ENCODE assay signal across 1 cellular context in the genomic region with DNA sequence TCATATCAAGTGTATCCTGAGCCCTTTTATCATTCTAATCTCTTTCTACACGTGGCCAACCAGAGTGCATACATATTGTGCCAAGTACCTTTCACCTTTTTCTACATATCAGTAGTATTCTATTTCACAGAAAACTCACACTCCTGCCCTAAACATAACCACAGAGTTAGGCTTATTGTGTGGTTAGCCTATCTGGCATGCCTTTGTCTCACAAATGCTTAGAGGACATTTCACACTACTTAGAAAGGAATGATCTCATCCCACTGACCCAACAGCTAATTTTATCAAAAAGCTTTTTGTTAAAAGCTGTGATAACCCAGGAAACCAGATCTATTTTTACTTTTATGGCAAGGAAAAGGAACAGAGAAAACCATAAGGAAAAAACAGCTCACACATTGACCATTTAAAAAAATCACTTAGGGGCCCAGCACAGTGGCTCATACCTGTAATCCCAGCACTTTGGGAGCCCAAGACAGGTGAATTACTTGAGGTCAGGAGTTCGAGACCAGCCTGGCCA.
A peak's percentile ranks its signal among the peaks of the same experiment; 100 is the strongest.
TF ChIP-seq lines count a peak whose summit lies in the region.

No MANE protein-coding gene starts in this region.

TF ChIP-seq in GM12878, 131 proteins besides CTCF, POLR2A, EP300 and RAD21 (continued from another document and continues in another):
- TF ChIP-seq DPF2 (IDR thresholded peaks at IDR 0.05): peak; percentile 60; the same call in 1 of the 2 replicates
- TF ChIP-seq SUPT20H (IDR thresholded peaks at IDR 0.05; ENCODE audit: borderline replicate concordance, control insufficient read depth, low read depth, low read length): no peak
- no peak; the same call in 1 of the 2 replicates for TF ChIP-seq EED (IDR thresholded peaks at IDR 0.05; ENCODE audit: low read depth)
- no peak for TF ChIP-seq ZNF622 (IDR thresholded peaks at IDR 0.05)
- no peak for TF ChIP-seq RCOR1 (conservative IDR thresholded peaks at IDR 0.05; ENCODE audit: low read depth, low read length)
- TF ChIP-seq CREM (IDR thresholded peaks at IDR 0.05; ENCODE audit: low read depth): no peak
- TF ChIP-seq, protein P1, sequence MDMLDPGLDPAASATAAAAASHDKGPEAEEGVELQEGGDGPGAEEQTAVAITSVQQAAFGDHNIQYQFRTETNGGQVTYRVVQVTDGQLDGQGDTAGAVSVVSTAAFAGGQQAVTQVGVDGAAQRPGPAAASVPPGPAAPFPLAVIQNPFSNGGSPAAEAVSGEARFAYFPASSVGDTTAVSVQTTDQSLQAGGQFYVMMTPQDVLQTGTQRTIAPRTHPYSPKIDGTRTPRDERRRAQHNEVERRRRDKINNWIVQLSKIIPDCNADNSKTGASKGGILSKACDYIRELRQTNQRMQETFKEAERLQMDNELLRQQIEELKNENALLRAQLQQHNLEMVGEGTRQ (IDR thresholded peaks at IDR 0.05; ENCODE audit: borderline replicate concordance, low read depth, low read length): no peak
- TF ChIP-seq, protein P2, sequence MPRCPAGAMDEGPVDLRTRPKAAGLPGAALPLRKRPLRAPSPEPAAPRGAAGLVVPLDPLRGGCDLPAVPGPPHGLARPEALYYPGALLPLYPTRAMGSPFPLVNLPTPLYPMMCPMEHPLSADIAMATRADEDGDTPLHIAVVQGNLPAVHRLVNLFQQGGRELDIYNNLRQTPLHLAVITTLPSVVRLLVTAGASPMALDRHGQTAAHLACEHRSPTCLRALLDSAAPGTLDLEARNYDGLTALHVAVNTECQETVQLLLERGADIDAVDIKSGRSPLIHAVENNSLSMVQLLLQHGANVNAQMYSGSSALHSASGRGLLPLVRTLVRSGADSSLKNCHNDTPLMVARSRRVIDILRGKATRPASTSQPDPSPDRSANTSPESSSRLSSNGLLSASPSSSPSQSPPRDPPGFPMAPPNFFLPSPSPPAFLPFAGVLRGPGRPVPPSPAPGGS (IDR thresholded peaks at IDR 0.05; ENCODE audit: borderline replicate concordance, insufficient read depth, low read depth, low read length, poor library complexity, severe bottlenecking): no peak
- TF ChIP-seq CREB1 (IDR thresholded peaks at IDR 0.05; ENCODE audit: low read depth): no peak
- peak in 1 of 2 experiments; percentile 47; a peak in 1 of 4 replicates for TF ChIP-seq BHLHE40 (IDR thresholded peaks at IDR 0.05; ENCODE audit: borderline replicate concordance in 1 of 2, low read depth in 2 of 2, low read length in 1 of 2)
- TF ChIP-seq SMAD1 (IDR thresholded peaks at IDR 0.05; ENCODE audit: low read depth, partially characterized antibody): peak; percentile 19
- TF ChIP-seq WRNIP1 (IDR thresholded peaks at IDR 0.05; ENCODE audit: borderline replicate concordance, low read depth, low read length): no peak
- no peak for TF ChIP-seq ZNF274 (IDR thresholded peaks at IDR 0.05; ENCODE audit: insufficient read depth, insufficient read length)
- TF ChIP-seq NR2C2 (IDR thresholded peaks at IDR 0.05; ENCODE audit: borderline replicate concordance, control insufficient read depth, insufficient read length, low read depth): no peak
- TF ChIP-seq, protein P3, sequence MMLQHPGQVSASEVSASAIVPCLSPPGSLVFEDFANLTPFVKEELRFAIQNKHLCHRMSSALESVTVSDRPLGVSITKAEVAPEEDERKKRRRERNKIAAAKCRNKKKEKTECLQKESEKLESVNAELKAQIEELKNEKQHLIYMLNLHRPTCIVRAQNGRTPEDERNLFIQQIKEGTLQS (IDR thresholded peaks at IDR 0.05; ENCODE audit: borderline replicate concordance, extremely low read depth, low read depth, low read length): no peak
- TF ChIP-seq ASH2L (IDR thresholded peaks at IDR 0.05; ENCODE audit: borderline replicate concordance, low read depth): no peak
- TF ChIP-seq POLR2AphosphoS5 (IDR thresholded peaks at IDR 0.05; ENCODE audit: low read length): no peak
- TF ChIP-seq ATF7 (IDR thresholded peaks at IDR 0.05; ENCODE audit: low read depth): peak; percentile 91
- TF ChIP-seq IKZF1 (conservative IDR thresholded peaks at IDR 0.05): peak; percentile 89
- TF ChIP-seq, protein P4, sequence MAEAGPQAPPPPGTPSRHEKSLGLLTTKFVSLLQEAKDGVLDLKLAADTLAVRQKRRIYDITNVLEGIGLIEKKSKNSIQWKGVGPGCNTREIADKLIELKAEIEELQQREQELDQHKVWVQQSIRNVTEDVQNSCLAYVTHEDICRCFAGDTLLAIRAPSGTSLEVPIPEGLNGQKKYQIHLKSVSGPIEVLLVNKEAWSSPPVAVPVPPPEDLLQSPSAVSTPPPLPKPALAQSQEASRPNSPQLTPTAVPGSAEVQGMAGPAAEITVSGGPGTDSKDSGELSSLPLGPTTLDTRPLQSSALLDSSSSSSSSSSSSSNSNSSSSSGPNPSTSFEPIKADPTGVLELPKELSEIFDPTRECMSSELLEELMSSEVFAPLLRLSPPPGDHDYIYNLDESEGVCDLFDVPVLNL (IDR thresholded peaks at IDR 0.05; ENCODE audit: low read depth, low read length): no peak
- no peak for TF ChIP-seq STAT1 (conservative IDR thresholded peaks at IDR 0.05)
- no peak for TF ChIP-seq ZZZ3 (IDR thresholded peaks at IDR 0.05; ENCODE audit: control insufficient read depth, insufficient read length, low read depth)
- TF ChIP-seq, protein P5, sequence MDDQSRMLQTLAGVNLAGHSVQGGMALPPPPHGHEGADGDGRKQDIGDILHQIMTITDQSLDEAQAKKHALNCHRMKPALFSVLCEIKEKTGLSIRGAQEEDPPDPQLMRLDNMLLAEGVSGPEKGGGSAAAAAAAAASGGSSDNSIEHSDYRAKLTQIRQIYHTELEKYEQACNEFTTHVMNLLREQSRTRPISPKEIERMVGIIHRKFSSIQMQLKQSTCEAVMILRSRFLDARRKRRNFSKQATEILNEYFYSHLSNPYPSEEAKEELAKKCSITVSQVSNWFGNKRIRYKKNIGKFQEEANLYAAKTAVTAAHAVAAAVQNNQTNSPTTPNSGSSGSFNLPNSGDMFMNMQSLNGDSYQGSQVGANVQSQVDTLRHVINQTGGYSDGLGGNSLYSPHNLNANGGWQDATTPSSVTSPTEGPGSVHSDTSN (IDR thresholded peaks at IDR 0.05; ENCODE audit: insufficient replicate concordance, low read depth, low read length): no peak
- no peak for TF ChIP-seq POLR2AphosphoS2 (IDR thresholded peaks at IDR 0.05; ENCODE audit: low read depth, low read length)
- TF ChIP-seq, protein P6, sequence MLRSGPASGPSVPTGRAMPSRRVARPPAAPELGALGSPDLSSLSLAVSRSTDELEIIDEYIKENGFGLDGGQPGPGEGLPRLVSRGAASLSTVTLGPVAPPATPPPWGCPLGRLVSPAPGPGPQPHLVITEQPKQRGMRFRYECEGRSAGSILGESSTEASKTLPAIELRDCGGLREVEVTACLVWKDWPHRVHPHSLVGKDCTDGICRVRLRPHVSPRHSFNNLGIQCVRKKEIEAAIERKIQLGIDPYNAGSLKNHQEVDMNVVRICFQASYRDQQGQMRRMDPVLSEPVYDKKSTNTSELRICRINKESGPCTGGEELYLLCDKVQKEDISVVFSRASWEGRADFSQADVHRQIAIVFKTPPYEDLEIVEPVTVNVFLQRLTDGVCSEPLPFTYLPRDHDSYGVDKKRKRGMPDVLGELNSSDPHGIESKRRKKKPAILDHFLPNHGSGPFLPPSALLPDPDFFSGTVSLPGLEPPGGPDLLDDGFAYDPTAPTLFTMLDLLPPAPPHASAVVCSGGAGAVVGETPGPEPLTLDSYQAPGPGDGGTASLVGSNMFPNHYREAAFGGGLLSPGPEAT (IDR thresholded peaks at IDR 0.05; ENCODE audit: low read depth): peak; percentile 74; the same call in 1 of the 2 replicates
- no peak for TF ChIP-seq RB1 (IDR thresholded peaks at IDR 0.05; ENCODE audit: borderline replicate concordance)
- peak; percentile 7; the same call in 1 of the 2 replicates for TF ChIP-seq JUNB (IDR thresholded peaks at IDR 0.05)
- no peak for TF ChIP-seq TBL1XR1 (IDR thresholded peaks at IDR 0.05; ENCODE audit: low read depth, low read length)
- TF ChIP-seq, protein P7, sequence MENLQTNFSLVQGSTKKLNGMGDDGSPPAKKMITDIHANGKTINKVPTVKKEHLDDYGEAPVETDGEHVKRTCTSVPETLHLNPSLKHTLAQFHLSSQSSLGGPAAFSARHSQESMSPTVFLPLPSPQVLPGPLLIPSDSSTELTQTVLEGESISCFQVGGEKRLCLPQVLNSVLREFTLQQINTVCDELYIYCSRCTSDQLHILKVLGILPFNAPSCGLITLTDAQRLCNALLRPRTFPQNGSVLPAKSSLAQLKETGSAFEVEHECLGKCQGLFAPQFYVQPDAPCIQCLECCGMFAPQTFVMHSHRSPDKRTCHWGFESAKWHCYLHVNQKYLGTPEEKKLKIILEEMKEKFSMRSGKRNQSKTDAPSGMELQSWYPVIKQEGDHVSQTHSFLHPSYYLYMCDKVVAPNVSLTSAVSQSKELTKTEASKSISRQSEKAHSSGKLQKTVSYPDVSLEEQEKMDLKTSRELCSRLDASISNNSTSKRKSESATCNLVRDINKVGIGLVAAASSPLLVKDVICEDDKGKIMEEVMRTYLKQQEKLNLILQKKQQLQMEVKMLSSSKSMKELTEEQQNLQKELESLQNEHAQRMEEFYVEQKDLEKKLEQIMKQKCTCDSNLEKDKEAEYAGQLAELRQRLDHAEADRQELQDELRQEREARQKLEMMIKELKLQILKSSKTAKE (IDR thresholded peaks at IDR 0.05; ENCODE audit: low read depth, poor library complexity, severe bottlenecking): peak; percentile 55
- TF ChIP-seq IRF4 (IDR thresholded peaks at IDR 0.05; ENCODE audit: low read depth, low read length): no peak
- TF ChIP-seq, protein P8, sequence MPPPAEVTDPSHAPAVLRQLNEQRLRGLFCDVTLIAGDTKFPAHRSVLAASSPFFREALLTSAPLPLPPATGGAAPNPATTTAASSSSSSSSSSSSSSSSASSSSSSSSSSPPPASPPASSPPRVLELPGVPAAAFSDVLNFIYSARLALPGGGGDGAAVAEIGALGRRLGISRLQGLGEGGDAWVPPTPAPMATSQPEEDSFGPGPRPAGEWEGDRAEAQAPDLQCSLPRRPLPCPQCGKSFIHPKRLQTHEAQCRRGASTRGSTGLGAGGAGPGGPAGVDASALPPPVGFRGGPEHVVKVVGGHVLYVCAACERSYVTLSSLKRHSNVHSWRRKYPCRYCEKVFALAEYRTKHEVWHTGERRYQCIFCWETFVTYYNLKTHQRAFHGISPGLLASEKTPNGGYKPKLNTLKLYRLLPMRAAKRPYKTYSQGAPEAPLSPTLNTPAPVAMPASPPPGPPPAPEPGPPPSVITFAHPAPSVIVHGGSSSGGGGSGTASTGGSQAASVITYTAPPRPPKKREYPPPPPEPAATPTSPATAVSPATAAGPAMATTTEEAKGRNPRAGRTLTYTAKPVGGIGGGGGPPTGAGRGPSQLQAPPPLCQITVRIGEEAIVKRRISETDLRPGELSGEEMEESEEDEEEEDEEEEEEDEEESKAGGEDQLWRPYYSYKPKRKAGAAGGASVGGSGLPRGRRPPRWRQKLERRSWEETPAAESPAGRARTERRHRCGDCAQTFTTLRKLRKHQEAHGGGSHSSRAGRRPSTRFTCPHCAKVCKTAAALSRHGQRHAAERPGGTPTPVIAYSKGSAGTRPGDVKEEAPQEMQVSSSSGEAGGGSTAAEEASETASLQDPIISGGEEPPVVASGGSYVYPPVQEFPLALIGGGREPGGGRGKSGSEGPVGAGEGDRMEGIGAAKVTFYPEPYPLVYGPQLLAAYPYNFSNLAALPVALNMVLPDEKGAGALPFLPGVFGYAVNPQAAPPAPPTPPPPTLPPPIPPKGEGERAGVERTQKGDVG (CRISPR knock-in tag; IDR thresholded peaks at IDR 0.05): no peak
- TF ChIP-seq MYC (IDR thresholded peaks at IDR 0.05; ENCODE audit: insufficient read depth, insufficient read length, insufficient replicate concordance, low read length, severe bottlenecking): no peak
- TF ChIP-seq RUNX3 (IDR thresholded peaks at IDR 0.05; ENCODE audit: low read length): peak; percentile 87
- no peak for TF ChIP-seq ZBED1 (IDR thresholded peaks at IDR 0.05; ENCODE audit: borderline replicate concordance)
- TF ChIP-seq NFIC (IDR thresholded peaks at IDR 0.05; ENCODE audit: low read depth, low read length): peak; percentile 69
- TF ChIP-seq IKZF2 (IDR thresholded peaks at IDR 0.05): peak; percentile 92 to 95
- TF ChIP-seq NR2C1 (IDR thresholded peaks at IDR 0.05): no peak
- TF ChIP-seq, protein P9, sequence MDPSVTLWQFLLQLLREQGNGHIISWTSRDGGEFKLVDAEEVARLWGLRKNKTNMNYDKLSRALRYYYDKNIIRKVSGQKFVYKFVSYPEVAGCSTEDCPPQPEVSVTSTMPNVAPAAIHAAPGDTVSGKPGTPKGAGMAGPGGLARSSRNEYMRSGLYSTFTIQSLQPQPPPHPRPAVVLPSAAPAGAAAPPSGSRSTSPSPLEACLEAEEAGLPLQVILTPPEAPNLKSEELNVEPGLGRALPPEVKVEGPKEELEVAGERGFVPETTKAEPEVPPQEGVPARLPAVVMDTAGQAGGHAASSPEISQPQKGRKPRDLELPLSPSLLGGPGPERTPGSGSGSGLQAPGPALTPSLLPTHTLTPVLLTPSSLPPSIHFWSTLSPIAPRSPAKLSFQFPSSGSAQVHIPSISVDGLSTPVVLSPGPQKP (IDR thresholded peaks at IDR 0.05; ENCODE audit: low read depth, low read length): no peak
- TF ChIP-seq ZNF384 (IDR thresholded peaks at IDR 0.05; ENCODE audit: borderline replicate concordance, low read depth, low read length): no peak
- 0 out of 2 replicates have a peak, but pooled peaks have one; percentile 54 for TF ChIP-seq ZNF217 (IDR thresholded peaks at IDR 0.05)
- TF ChIP-seq, protein P10, sequence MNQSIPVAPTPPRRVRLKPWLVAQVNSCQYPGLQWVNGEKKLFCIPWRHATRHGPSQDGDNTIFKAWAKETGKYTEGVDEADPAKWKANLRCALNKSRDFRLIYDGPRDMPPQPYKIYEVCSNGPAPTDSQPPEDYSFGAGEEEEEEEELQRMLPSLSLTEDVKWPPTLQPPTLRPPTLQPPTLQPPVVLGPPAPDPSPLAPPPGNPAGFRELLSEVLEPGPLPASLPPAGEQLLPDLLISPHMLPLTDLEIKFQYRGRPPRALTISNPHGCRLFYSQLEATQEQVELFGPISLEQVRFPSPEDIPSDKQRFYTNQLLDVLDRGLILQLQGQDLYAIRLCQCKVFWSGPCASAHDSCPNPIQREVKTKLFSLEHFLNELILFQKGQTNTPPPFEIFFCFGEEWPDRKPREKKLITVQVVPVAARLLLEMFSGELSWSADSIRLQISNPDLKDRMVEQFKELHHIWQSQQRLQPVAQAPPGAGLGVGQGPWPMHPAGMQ (IDR thresholded peaks at IDR 0.05; ENCODE audit: borderline replicate concordance): peak; percentile 80; the same call in 1 of the 2 replicates
